ENCODE assay signal across 16 cellular contexts in the genomic region with DNA sequence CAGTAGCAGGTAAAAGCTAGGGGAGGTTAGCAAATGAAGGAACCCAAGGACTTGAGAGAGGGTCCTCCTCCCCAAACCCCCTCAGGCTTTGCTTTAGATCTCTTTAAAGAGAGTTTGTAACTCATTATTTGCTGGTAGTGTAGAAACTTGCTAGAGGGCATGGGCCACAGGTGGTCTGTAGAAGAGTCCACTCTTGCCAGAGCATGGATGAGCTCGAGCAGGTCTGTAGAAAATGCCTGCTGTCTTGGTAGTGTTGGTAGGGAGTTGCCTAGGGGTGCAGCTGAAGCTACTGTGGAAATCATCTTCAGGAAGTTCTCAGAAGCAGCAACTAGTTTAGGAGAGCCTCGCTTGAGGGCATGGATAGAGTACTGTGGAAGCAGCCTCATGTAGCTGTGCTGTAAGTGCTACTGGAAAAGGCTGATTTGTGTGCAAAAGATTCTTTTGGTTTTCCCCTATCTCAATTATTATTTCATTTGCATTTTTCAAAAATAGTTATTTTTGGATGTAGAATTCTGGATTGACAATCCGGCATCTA.
"Had no signal": no experiment of that assay in that cellular context is flagged by ENCODE, and none has a peak within 500 bp of the region (broad histone marks: within the 10 kb centered on the region; RNA-seq: fewer than 3 reads in every experiment).

No MANE protein-coding gene starts in this region.

- H3K27ac Mint-ChIP-seq: activated naive CD8-positive, alpha-beta T cell treated with anti-CD3 and anti-CD28 coated beads for 36 hours; activated T-cell treated with anti-CD3 and anti-CD28 coated beads, Interleukin-2, amount 50 U/mL, for 24 hours; activated T-helper 17 cell treated with anti-CD3 and anti-CD28 coated beads, Interleukin-2, amount 50 U/mL, for 72 hours; T-helper 2 cell treated with Interferon-gamma antibody and Interleukin-4, amounts not matched to agents 5 μg/mL and 100 μg/mL, for 36 hours; type B pancreatic cell had no signal

- H3K4me1 ChIP-seq: breast epithelium, vagina had no signal

- H3K27ac ChIP-seq: breast epithelium, coronary artery, thoracic aorta, vagina had no signal

- ATAC-seq: activated T-helper 17 cell treated with anti-CD3 and anti-CD28 coated beads, Interleukin-2, amount 50 U/mL, for 72 hours; left lobe of liver; naive thymus-derived CD8-positive, alpha-beta T cell had no signal

- H3K27me3 ChIP-seq: breast epithelium, vagina had no signal

- H3K36me3 ChIP-seq: breast epithelium, thoracic aorta, vagina had no signal

- H3K4me3 ChIP-seq: breast epithelium, coronary artery, lung, thoracic aorta, vagina had no signal

- DNase-seq: activated CD8-positive, alpha-beta memory T cell treated with anti-CD3 and anti-CD28 coated beads, Interleukin-2, amount 50 U/mL, for 4 hours; activated naive CD8-positive, alpha-beta T cell treated with anti-CD3 and anti-CD28 coated beads for 36 hours; activated T-cell treated with anti-CD3 and anti-CD28 coated beads, Interleukin-2, amount 50 U/mL, for 24 hours; immature natural killer cell; naive thymus-derived CD8-positive, alpha-beta T cell; stimulated activated CD4-positive, alpha-beta T cell treated with anti-CD3 and anti-CD28 coated beads, Interleukin-4, amount 100 ng/mL, for 1 hour; stimulated activated naive CD4-positive, alpha-beta T cell had no signal

- H3K4me3 Mint-ChIP-seq: activated naive CD8-positive, alpha-beta T cell treated with anti-CD3 and anti-CD28 coated beads for 36 hours; activated T-cell treated with anti-CD3 and anti-CD28 coated beads, Interleukin-2, amount 50 U/mL, for 24 hours; activated T-helper 17 cell treated with anti-CD3 and anti-CD28 coated beads, Interleukin-2, amount 50 U/mL, for 72 hours; immature natural killer cell; T-helper 2 cell treated with Interferon-gamma antibody and Interleukin-4, amounts not matched to agents 5 μg/mL and 100 μg/mL, for 36 hours; type B pancreatic cell had no signal

- H3K9me3 ChIP-seq: vagina had no signal

- H3K27me3 Mint-ChIP-seq: activated naive CD8-positive, alpha-beta T cell treated with anti-CD3 and anti-CD28 coated beads for 36 hours; activated T-cell treated with anti-CD3 and anti-CD28 coated beads, Interleukin-2, amount 50 U/mL, for 24 hours; activated T-helper 17 cell treated with anti-CD3 and anti-CD28 coated beads, Interleukin-2, amount 50 U/mL, for 72 hours; naive thymus-derived CD8-positive, alpha-beta T cell; type B pancreatic cell had no signal

- H3K9me3 Mint-ChIP-seq: activated T-helper 17 cell treated with anti-CD3 and anti-CD28 coated beads, Interleukin-2, amount 50 U/mL, for 72 hours had no signal
